Comparison of ENCODE assay signal across 13 cellular contexts in genomic region chr7:26159243-26159642, GRCh38. TPM values are rescaled to one million over a fixed set of nuclear protein-coding genes. Genes with fewer than 3 reads are reported as not detected.
DNase-seq lines count a peak whose midpoint lies in the region; ATAC-seq, FAIRE-seq and TF ChIP-seq lines count a peak whose summit lies in the region.
"Had no signal": no experiment of that assay in that cellular context is flagged by ENCODE, and none has a peak within 500 bp of the region (broad histone marks: within the 10 kb centered on the region; RNA-seq: fewer than 3 reads in every experiment).

No MANE protein-coding gene starts in this region.

- peaks cover 100% of the 10 kb centered on the region for H3K79me2 ChIP-seq in PC-9 (ENCODE audit: low read depth)
- H3K79me2 ChIP-seq in endothelial cell of umbilical vein (ENCODE audit: control insufficient read depth, insufficient read depth, low read length), result peaks cover 67% of the 10 kb centered on the region

- H3K27me3 Mint-ChIP-seq in natural killer cell treated with Interleukin-12 subunit alpha and Interleukin-12 subunit beta and Interleukin-15 and Interleukin-18, amount 100 ng/mL, for 72 hours, result no peaks in the 10 kb centered on the region
- no peaks in the 10 kb centered on the region for H3K27me3 Mint-ChIP-seq in natural killer cell (ENCODE audit: low read depth in 2 of 2)
- H3K27me3 Mint-ChIP-seq: activated naive CD8-positive, alpha-beta T cell treated with anti-CD3 and anti-CD28 coated beads, Interleukin-2, amount 10 ng/mL, durations not matched to agents 7 days and 5 days had no signal

- peak overlapping the region; percentile 97 to 98 for H3K27ac Mint-ChIP-seq in natural killer cell treated with Interleukin-12 subunit alpha and Interleukin-12 subunit beta and Interleukin-15 and Interleukin-18, amount 100 ng/mL, for 72 hours
- peak overlapping the region in 1 of 2 donors; percentile 2 for H3K27ac Mint-ChIP-seq in natural killer cell
- H3K27ac Mint-ChIP-seq: activated naive CD8-positive, alpha-beta T cell treated with anti-CD3 and anti-CD28 coated beads, Interleukin-2, amount 10 ng/mL, durations not matched to agents 7 days and 5 days had no signal

- H3K4me1 ChIP-seq in PC-9 (replicated peaks; ENCODE audit: insufficient read depth) (peaks cover 75% of the 10 kb centered on the region), endothelial cell of umbilical vein (ENCODE audit: control insufficient read depth, extremely low read depth, insufficient read depth, low read length) (peaks cover 51% of the 10 kb centered on the region)
- H3K4me1 ChIP-seq: BE2C had no signal

- POLR2A ChIA-PET in PC-9 (lab: Charles Lee; ENCODE audit: unreplicated experiment) (interaction anchor here (0.5 to 0.6 kb wide), 4 partner anchors 22 to 76 kb away, joined by 3 to 5 read pairs (median 4); no protein-coding TSS in a partner anchor), endothelial cell of umbilical vein (lab: Charles Lee) (no interaction called here)

- peaks cover 11% of the 10 kb centered on the region for H3K36me3 Mint-ChIP-seq in natural killer cell treated with Interleukin-12 subunit alpha and Interleukin-12 subunit beta and Interleukin-15 and Interleukin-18, amount 100 ng/mL, for 72 hours
- no peaks in the 10 kb centered on the region for H3K36me3 Mint-ChIP-seq in natural killer cell

- H3K9me1 ChIP-seq in endothelial cell of umbilical vein (replicated peaks; ENCODE audit: control insufficient read depth, extremely low read depth, insufficient read depth, low read length), result no peaks in the 10 kb centered on the region

- H3K4me3 ChIP-seq in PC-9, result peak overlapping the region; percentile 2; the same call in 1 of the 2 replicates
- no peak overlapping the region for H3K4me3 ChIP-seq in endothelial cell of umbilical vein (replicated peaks in 1 of 3; ENCODE audit: insufficient read depth in 1 of 3, low read depth in 1 of 3, low read length in 3 of 3)

- no peak overlapping the region for H3K9ac ChIP-seq in endothelial cell of umbilical vein (replicated peaks; ENCODE audit: extremely low read depth, insufficient read depth, low read length)

- no peaks in the 10 kb centered on the region for H3K9me2 ChIP-seq in PC-9 (ENCODE audit: insufficient read depth)

- H3K4me3 Mint-ChIP-seq in natural killer cell treated with Interleukin-12 subunit alpha and Interleukin-12 subunit beta and Interleukin-15 and Interleukin-18, amount 100 ng/mL, for 72 hours, result peak overlapping the region; percentile 96
- no peak overlapping the region for H3K4me3 Mint-ChIP-seq in natural killer cell
- H3K4me3 Mint-ChIP-seq: activated naive CD8-positive, alpha-beta T cell treated with anti-CD3 and anti-CD28 coated beads, Interleukin-2, amount 10 ng/mL, durations not matched to agents 7 days and 5 days had no signal

- H3K36me3 ChIP-seq in PC-9 (ENCODE audit: low read depth) (peaks cover 14% of the 10 kb centered on the region), endothelial cell of umbilical vein (ENCODE audit: control insufficient read depth in 2 of 2, extremely low read depth in 1 of 2, insufficient read depth in 2 of 2, low read length in 2 of 2) (no peaks in the 10 kb centered on the region)
- H3K36me3 ChIP-seq: BE2C had no signal

- peak; percentile 12 for FAIRE-seq in endothelial cell of umbilical vein (lab: Jason Lieb, UNC)
- FAIRE-seq: colon had no signal

- TF ChIP-seq POLR2A in endothelial cell of umbilical vein (IDR thresholded peaks at IDR 0.05; ENCODE audit: low read depth, low read length), result no peak

- no peak overlapping the region for H2AFZ ChIP-seq in PC-9
- H2AFZ ChIP-seq in endothelial cell of umbilical vein (ENCODE audit: low read depth, low read length), result no peak overlapping the region

- peak overlapping the region; percentile 96 for H3K27ac ChIP-seq in PC-9
- peak overlapping the region; percentile 33 for H3K27ac ChIP-seq in endothelial cell of umbilical vein (ENCODE audit: insufficient read depth, low read depth, low read length)

- dilution Hi-C loops in endothelial cell of umbilical vein (cut with MboI; ENCODE audit: extremely low pct_ligation_motif_present, low sequenced_read_pairs), result no loop called here

- BruUV-seq in PC-9 (replicated peaks; lab: Mats Ljungman, UMichigan) (no TSS peak), endothelial cell of umbilical vein (replicated peaks; lab: Mats Ljungman, UMichigan) (no TSS peak)

- peaks cover 51 to 54% of the 10 kb centered on the region in 2 donors for H3K4me1 Mint-ChIP-seq in natural killer cell treated with Interleukin-12 subunit alpha and Interleukin-12 subunit beta and Interleukin-15 and Interleukin-18, amount 100 ng/mL, for 72 hours (ENCODE audit: low read depth in 2 of 2)
- peaks cover 11 to 14% of the 10 kb centered on the region in 2 donors for H3K4me1 Mint-ChIP-seq in natural killer cell

- ATAC-seq in natural killer cell treated with Interleukin-12 subunit alpha and Interleukin-12 subunit beta and Interleukin-15 and Interleukin-18, amount 100 ng/mL, for 72 hours, result no peak
- ATAC-seq in natural killer cell (no peak), sciatic nerve (no peak), GM19467 (IDR thresholded peaks at IDR 0.05; ENCODE audit: unreplicated experiment) (no peak)

- H3K9me3 Mint-ChIP-seq in natural killer cell treated with Interleukin-12 subunit alpha and Interleukin-12 subunit beta and Interleukin-15 and Interleukin-18, amount 100 ng/mL, for 72 hours, result peaks cover 4% of the 10 kb centered on the region
- H3K9me3 Mint-ChIP-seq in natural killer cell, result no peaks in the 10 kb centered on the region
- H3K9me3 Mint-ChIP-seq: activated naive CD8-positive, alpha-beta T cell treated with anti-CD3 and anti-CD28 coated beads, Interleukin-2, amount 10 ng/mL, durations not matched to agents 7 days and 5 days had no signal

- H3F3A ChIP-seq in PC-9 (ENCODE audit: insufficient read depth, low read depth), result peaks cover 63% of the 10 kb centered on the region

- H3K9me3 ChIP-seq in PC-9 (ENCODE audit: insufficient read depth, low read depth) (peaks cover 6% of the 10 kb centered on the region; the same call in 1 of the 2 replicates), endothelial cell of umbilical vein (replicated peaks; ENCODE audit: control insufficient read depth, insufficient read depth, low read length) (no peaks in the 10 kb centered on the region)
- H3K9me3 ChIP-seq: BE2C had no signal

- CTCF ChIA-PET in PC-9 (lab: Charles Lee) (interaction anchor here (0.6 to 1.1 kb wide), 2 partner anchors 68 to 76 kb away, joined by 3 read pairs; no protein-coding TSS in a partner anchor), endothelial cell of umbilical vein (lab: Charles Lee) (interaction anchor here (2.5 to 4.1 kb wide), 3 partner anchors 21 to 68 kb away, joined by 7 to 12 read pairs (median 8); no protein-coding TSS in a partner anchor)

- peak overlapping the region; percentile 96 for H3K4me2 ChIP-seq in PC-9
- H3K4me2 ChIP-seq in endothelial cell of umbilical vein (ENCODE audit: insufficient read depth, low read length), result peak overlapping the region; percentile 44

- no peak for DNase-seq in natural killer cell treated with Interleukin-12 subunit alpha and Interleukin-12 subunit beta and Interleukin-15 and Interleukin-18, amount 100 ng/mL, for 72 hours (ENCODE audit: low spot score)
- DNase-seq in natural killer cell, result no peak
- DNase-seq in PC-9, result peak; percentile 51 to 98
- peak; percentile 45 for DNase-seq in endothelial cell of umbilical vein (ENCODE audit: low read depth, low spot score)
- DNase-seq in cerebellar cortex (ENCODE audit: low spot score), result no peak
- no peak for DNase-seq in sciatic nerve (ENCODE audit: low spot score)
- no peak for DNase-seq in stimulated activated naive CD4-positive, alpha-beta T cell treated with Interleukin-2 at 50 U/mL for 16 hours (lab: John Stamatoyannopoulos, UW)
- DNase-seq: activated naive CD8-positive, alpha-beta T cell treated with anti-CD3 and anti-CD28 coated beads, Interleukin-2, amount 10 ng/mL, durations not matched to agents 7 days and 5 days; BE2C; HCEC 1CT; stimulated activated CD4-positive, alpha-beta T cell treated with anti-CD3 and anti-CD28 coated beads, Interleukin-2, amount 100 ng/mL, for 24 hours had no signal

- no peak for TF ChIP-seq CTCF in natural killer cell (IDR thresholded peaks at IDR 0.05)
- no peak for TF ChIP-seq CTCF in PC-9 (conservative IDR thresholded peaks at IDR 0.05)
- TF ChIP-seq CTCF in endothelial cell of umbilical vein (IDR thresholded peaks at IDR 0.05; ENCODE audit: extremely low read depth in 1 of 2, insufficient read depth in 1 of 2, low read depth in 1 of 2, low read length in 2 of 2), result no peak

- intact Hi-C loops in natural killer cell (cut with micrococcal nuclease), result no loop called here
- intact Hi-C loops in PC-9 (cut with micrococcal nuclease; ENCODE audit: unreplicated experiment), result loop anchor here (1.0 kb wide), 1 partner anchor 8 kb away; no protein-coding TSS in a partner anchor
- intact Hi-C loops in endothelial cell of umbilical vein (cut with micrococcal nuclease), result loop anchor here (5.0 to 10.0 kb wide), 3 partner anchors 264 to 998 kb away; partner anchors contain the start of gene HOXA7
- intact Hi-C loops in sciatic nerve (cut with DNase I), result no loop called here

- H3K27me3 ChIP-seq in PC-9 (ENCODE audit: insufficient read depth, low read depth) (no peaks in the 10 kb centered on the region), endothelial cell of umbilical vein (ENCODE audit: control insufficient read depth in 2 of 2, insufficient read depth in 2 of 2, low read length in 2 of 2) (no peaks in the 10 kb centered on the region)

- no peaks in the 10 kb centered on the region for H4K20me1 ChIP-seq in PC-9 (ENCODE audit: insufficient read depth)
- no peaks in the 10 kb centered on the region for H4K20me1 ChIP-seq in endothelial cell of umbilical vein (replicated peaks; ENCODE audit: control insufficient read depth, extremely low read depth, insufficient read depth, low read length)

RNA-seq across cellular contexts. Expression of gene NFE2L3, which starts 7.2 kb away (rescaled TPM):
- total RNA-seq in natural killer cell treated with Interleukin-12 subunit alpha and Interleukin-12 subunit beta and Interleukin-15 and Interleukin-18, amount 100 ng/mL, for 72 hours, result 10 to 100 TPM; 21.3 to 29.1 TPM
- total RNA-seq in natural killer cell, result 1 to 10 TPM in 1 of 3 donors, under 1 TPM in 2; 0.68 to 2.0 (median 1.00) TPM
- 44.2 and 49.1 TPM in 2 replicates for total RNA-seq in PC-9 (2021)
- total RNA-seq in endothelial cell of umbilical vein, result 28.4 and 40.2 TPM in 2 replicates
- 29.6 and 30.8 TPM in 2 replicates for polyA plus RNA-seq in endothelial cell of umbilical vein
- polyA plus RNA-seq in endothelial cell of umbilical vein (2011; cell fraction: cytosol; rRNA removed), result 36.1 and 37.8 TPM in 2 replicates
- 27.3 and 32.9 TPM in 2 replicates for polyA plus RNA-seq in endothelial cell of umbilical vein (2011; cell fraction: nucleus; rRNA removed)
- 42.9 and 67.1 TPM in 2 replicates for polyA plus RNA-seq in endothelial cell of umbilical vein (2012)
- polyA minus RNA-seq in endothelial cell of umbilical vein, result 45.2 and 45.7 TPM in 2 replicates
- not detected for polyA minus RNA-seq in endothelial cell of umbilical vein (2011; cell fraction: cytosol; rRNA and poly(A)+ RNA removed)
- polyA minus RNA-seq in endothelial cell of umbilical vein (2011; cell fraction: nucleus; rRNA and poly(A)+ RNA removed), result 14.6 and 23.3 TPM in 2 replicates
- 3.8 TPM for total RNA-seq in sciatic nerve

RNA-seq across cellular contexts. Expression of gene HNRNPA2B1, which starts 41.3 kb away (rescaled TPM):
- total RNA-seq in natural killer cell treated with Interleukin-12 subunit alpha and Interleukin-12 subunit beta and Interleukin-15 and Interleukin-18, amount 100 ng/mL, for 72 hours, result 1,000 to 10,000 TPM in 1 of 2 donors, 100 to 1,000 TPM in 1; 824 to 1,096 TPM
- total RNA-seq in natural killer cell, result 100 to 1,000 TPM; 473 to 627 (median 585) TPM
- 526 and 792 TPM in 2 replicates for total RNA-seq in PC-9 (2021)
- 703 and 717 TPM in 2 replicates for total RNA-seq in endothelial cell of umbilical vein
- 104 and 198 TPM in 2 replicates for polyA plus RNA-seq in endothelial cell of umbilical vein
- 420 and 499 TPM in 2 replicates for polyA plus RNA-seq in endothelial cell of umbilical vein (2011; cell fraction: cytosol; rRNA removed)
- polyA plus RNA-seq in endothelial cell of umbilical vein (2011; cell fraction: nucleus; rRNA removed), result 496 and 792 TPM in 2 replicates
- 674 and 1,097 TPM in 2 replicates for polyA plus RNA-seq in endothelial cell of umbilical vein (2012)
- 165 and 169 TPM in 2 replicates for polyA minus RNA-seq in endothelial cell of umbilical vein
- polyA minus RNA-seq in endothelial cell of umbilical vein (2011; cell fraction: cytosol; rRNA and poly(A)+ RNA removed), result 207 TPM
- polyA minus RNA-seq in endothelial cell of umbilical vein (2011; cell fraction: nucleus; rRNA and poly(A)+ RNA removed), result 209 and 233 TPM in 2 replicates
- total RNA-seq in sciatic nerve, result 377 TPM

RNA-seq across cellular contexts. Expression of gene CBX3, which starts 42.3 kb away (rescaled TPM):
- total RNA-seq in natural killer cell treated with Interleukin-12 subunit alpha and Interleukin-12 subunit beta and Interleukin-15 and Interleukin-18, amount 100 ng/mL, for 72 hours, result 100 to 1,000 TPM; 184 to 218 TPM
- total RNA-seq in natural killer cell (100 to 1,000 TPM; 103 to 126 (median 109) TPM), PC-9 (2021) (282 and 308 TPM in 2 replicates), endothelial cell of umbilical vein (184 and 200 TPM in 2 replicates), sciatic nerve (77.4 TPM)
- polyA plus RNA-seq in endothelial cell of umbilical vein, result 41.7 and 47.5 TPM in 2 replicates
- 86.6 and 94.2 TPM in 2 replicates for polyA plus RNA-seq in endothelial cell of umbilical vein (2011; cell fraction: cytosol; rRNA removed)
- 78.8 and 112 TPM in 2 replicates for polyA plus RNA-seq in endothelial cell of umbilical vein (2011; cell fraction: nucleus; rRNA removed)
- polyA plus RNA-seq in endothelial cell of umbilical vein (2012), result 119 and 202 TPM in 2 replicates
- 22.8 and 24.5 TPM in 2 replicates for polyA minus RNA-seq in endothelial cell of umbilical vein
- polyA minus RNA-seq in endothelial cell of umbilical vein (2011; cell fraction: cytosol; rRNA and poly(A)+ RNA removed), result 44.4 TPM
- 51.5 and 52.5 TPM in 2 replicates for polyA minus RNA-seq in endothelial cell of umbilical vein (2011; cell fraction: nucleus; rRNA and poly(A)+ RNA removed)

Comparison
In these comparisons a context has a peak if more than half of its experiments do, and no peak if none do; other contexts are left out.
1. DNase-seq: peak in PC-9 (2 of 2) and endothelial cell of umbilical vein (single experiment); none in natural killer cell treated with Interleukin-12 subunit alpha and Interleukin-12 subunit beta and Interleukin-15 and Interleukin-18, amount 100 ng/mL, for 72 hours (single experiment), natural killer cell (single experiment), cerebellar cortex (single experiment), sciatic nerve (single experiment) and stimulated activated naive CD4-positive, alpha-beta T cell treated with Interleukin-2 at 50 U/mL for 16 hours (single experiment).
2. intact Hi-C loops: an anchor here in PC-9 (1.0 kb wide) and endothelial cell of umbilical vein (5.0 to 10.0 kb wide); none called in natural killer cell and sciatic nerve.